Comparison of ENCODE assay signal across 1 cellular context in the genomic region with DNA sequence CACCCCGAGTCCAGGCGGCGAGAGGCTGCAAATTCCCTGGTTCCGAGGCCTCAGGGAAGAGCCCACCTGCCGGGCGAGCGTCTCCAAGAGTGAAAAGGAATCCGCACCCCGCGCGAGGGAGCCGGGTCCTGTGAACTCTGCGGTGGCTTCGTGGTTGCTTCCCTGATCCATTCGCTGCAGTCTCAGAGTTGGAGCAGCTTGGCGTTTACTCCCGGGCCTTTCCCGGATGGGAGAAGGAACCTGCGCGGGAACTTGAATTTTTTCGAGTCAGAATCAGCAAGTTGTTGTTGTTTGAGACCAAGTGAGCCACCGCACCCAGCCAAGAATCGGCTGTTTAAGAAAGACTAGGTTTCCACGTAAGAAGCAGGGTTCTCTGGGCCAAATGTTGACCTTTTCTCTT.
TF ChIP-seq lines count a peak whose summit lies in the region.

No MANE protein-coding gene starts in this region.

TF ChIP-seq in endothelial cell of umbilical vein, 7 proteins besides CTCF, POLR2A, EP300 and RAD21:
- TF ChIP-seq EZH2 (IDR thresholded peaks at IDR 0.05; ENCODE audit: borderline replicate concordance, low read depth, low read length, severe bottlenecking): no peak
- no peak for TF ChIP-seq POLR2AphosphoS5 (IDR thresholded peaks at IDR 0.05; ENCODE audit: insufficient read depth, low read depth, low read length)
- no peak for TF ChIP-seq MYC (IDR thresholded peaks at IDR 0.05; ENCODE audit: low read depth, low read length)
- no peak for TF ChIP-seq MAX (IDR thresholded peaks at IDR 0.05; ENCODE audit: insufficient read depth, insufficient read length)
- TF ChIP-seq GATA2 (IDR thresholded peaks at IDR 0.05; ENCODE audit: insufficient read depth, insufficient read length, low read depth, low read length): no peak
- no peak for TF ChIP-seq FOS (IDR thresholded peaks at IDR 0.05; ENCODE audit: borderline replicate concordance, insufficient read depth, low read length)
- no peak for TF ChIP-seq JUN (IDR thresholded peaks at IDR 0.05; ENCODE audit: borderline replicate concordance, insufficient read depth, insufficient read length, low read depth)
